In the genomic region with DNA sequence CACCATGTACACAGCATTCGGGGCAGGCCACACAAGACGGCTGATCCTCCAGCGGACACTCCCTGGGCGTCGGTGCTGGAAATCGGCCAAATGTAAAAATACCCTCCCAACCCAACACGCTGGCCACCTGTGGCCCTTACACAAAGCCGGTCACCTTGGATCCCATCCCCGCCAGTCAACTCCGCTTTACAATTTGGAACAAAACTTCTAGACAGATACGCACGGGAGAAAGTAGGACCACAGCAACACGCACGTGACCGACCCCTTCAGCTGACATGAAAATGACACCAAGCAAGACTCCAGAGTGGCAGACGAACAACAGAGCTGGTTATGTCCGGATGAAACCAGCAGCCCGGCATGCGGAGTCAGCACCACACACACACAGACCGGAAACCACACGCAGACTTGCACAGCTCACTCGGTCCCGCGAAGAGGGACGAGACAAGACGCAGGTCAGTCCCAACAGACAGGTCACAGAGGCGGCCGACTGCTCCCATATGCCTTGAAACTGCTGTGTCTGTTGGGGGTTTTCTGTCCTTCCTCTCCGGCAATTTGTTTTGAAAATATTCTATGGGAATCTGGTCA, we compare ENCODE assay signal across 13 cellular contexts.
DNase-seq lines count a peak whose midpoint lies in the region; ATAC-seq, FAIRE-seq and TF ChIP-seq lines count a peak whose summit lies in the region.
"Had no signal": no experiment of that assay in that cellular context is flagged by ENCODE, and none has a peak within 500 bp of the region (broad histone marks: within the 10 kb centered on the region; RNA-seq: fewer than 3 reads in every experiment).

No MANE protein-coding gene starts in this region.

- H3K9me3 ChIP-seq in suprapubic skin (no peaks in the 10 kb centered on the region), T-helper 17 cell (ENCODE audit: control insufficient read depth, low read length, poor library complexity, severe bottlenecking) (no peaks in the 10 kb centered on the region)
- H3K9me3 ChIP-seq: BE2C, breast epithelium, left lung had no signal

- H3K4me3 ChIP-seq in suprapubic skin = no peak overlapping the region
- H3K4me3 ChIP-seq: breast epithelium, left lung had no signal

- no peaks in the 10 kb centered on the region for H3K36me3 ChIP-seq in suprapubic skin
- H3K36me3 ChIP-seq: BE2C, breast epithelium, left lung had no signal

- H3K27ac Mint-ChIP-seq in activated CD8-positive, alpha-beta T cell treated with anti-CD3 and anti-CD28 coated beads for 36 hours = no peak overlapping the region
- H3K27ac Mint-ChIP-seq in T-helper 17 cell = no peak overlapping the region

- CTCF ChIA-PET in activated CD8-positive, alpha-beta T cell treated with anti-CD3 and anti-CD28 coated beads for 36 hours (lab: Charles Lee) = no interaction called here

- peaks cover 13% of the 10 kb centered on the region for H3K27me3 ChIP-seq in suprapubic skin
- H3K27me3 ChIP-seq: breast epithelium, left lung had no signal

- no peaks in the 10 kb centered on the region for H3K4me1 Mint-ChIP-seq in activated CD8-positive, alpha-beta T cell treated with anti-CD3 and anti-CD28 coated beads for 36 hours (ENCODE audit: low read depth)
- H3K4me1 Mint-ChIP-seq in T-helper 17 cell = no peaks in the 10 kb centered on the region

- peak; percentile 13 for FAIRE-seq in HTR-8/SVneo (lab: Jason Lieb, UNC)

- H3K36me3 Mint-ChIP-seq in activated CD8-positive, alpha-beta T cell treated with anti-CD3 and anti-CD28 coated beads for 36 hours (ENCODE audit: low read depth) = peaks cover 1% of the 10 kb centered on the region
- H3K36me3 Mint-ChIP-seq in T-helper 17 cell (ENCODE audit: low read depth) = no peaks in the 10 kb centered on the region

- TF ChIP-seq EP300 in suprapubic skin (IDR thresholded peaks at IDR 0.05) = no peak

- no peak overlapping the region for H3K27ac ChIP-seq in suprapubic skin
- H3K27ac ChIP-seq: breast epithelium, left lung had no signal

- DNase-seq in HTR-8/SVneo (ENCODE audit: insufficient read length, low spot score) (no peak), RPMI8226 (peak; percentile 94), hepatic stellate cell (ENCODE audit: low spot score) (peak; percentile 69), renal cortical epithelial cell (ENCODE audit: low read depth) (peak; percentile 12), suprapubic skin (ENCODE audit: low spot score in 2 of 2) (no peak), T-helper 17 cell (no peak)
- no peak for DNase-seq in activated CD8-positive, alpha-beta T cell treated with anti-CD3 and anti-CD28 coated beads for 36 hours
- DNase-seq: activated naive CD4-positive, alpha-beta T cell treated with anti-CD3 and anti-CD28 coated beads, Interleukin-2, amount 50 U/mL, for 16 hours; BE2C; DMS 273 treated with DMSO at 0.1 percent for 48 hours; Right ventricle myocardium superior had no signal

- H3K4me3 Mint-ChIP-seq in activated CD8-positive, alpha-beta T cell treated with anti-CD3 and anti-CD28 coated beads for 36 hours = no peak overlapping the region
- H3K4me3 Mint-ChIP-seq in T-helper 17 cell = no peak overlapping the region

- no peaks in the 10 kb centered on the region for H3K9me3 Mint-ChIP-seq in activated CD8-positive, alpha-beta T cell treated with anti-CD3 and anti-CD28 coated beads for 36 hours

- no peak for TF ChIP-seq CTCF in suprapubic skin (IDR thresholded peaks at IDR 0.05)
- TF ChIP-seq CTCF in activated CD8-positive, alpha-beta T cell treated with anti-CD3 and anti-CD28 coated beads for 36 hours (IDR thresholded peaks at IDR 0.05) = no peak

- H3K27me3 Mint-ChIP-seq in activated CD8-positive, alpha-beta T cell treated with anti-CD3 and anti-CD28 coated beads for 36 hours = peaks cover 2% of the 10 kb centered on the region
- H3K27me3 Mint-ChIP-seq in T-helper 17 cell = peaks cover 6% of the 10 kb centered on the region

- no peaks in the 10 kb centered on the region for H3K4me1 ChIP-seq in suprapubic skin
- H3K4me1 ChIP-seq: BE2C, left lung had no signal

- ATAC-seq in activated CD8-positive, alpha-beta T cell treated with anti-CD3 and anti-CD28 coated beads for 36 hours = no peak
- ATAC-seq in T-helper 17 cell = no peak
- ATAC-seq: left lung had no signal

- WGBS in suprapubic skin = 58% methylated on average over 23 of the region's 29 CpGs

- POLR2A ChIA-PET in activated CD8-positive, alpha-beta T cell treated with anti-CD3 and anti-CD28 coated beads for 36 hours (lab: Charles Lee) = no interaction called here

- intact Hi-C loops in activated CD8-positive, alpha-beta T cell treated with anti-CD3 and anti-CD28 coated beads for 36 hours (cut with micrococcal nuclease) = no loop called here

- no peak for TF ChIP-seq POLR2A in suprapubic skin (IDR thresholded peaks at IDR 0.05)

Comparison
In these comparisons a context has a peak if more than half of its experiments do, and no peak if none do; other contexts are left out.
1. DNase-seq: peak in RPMI8226 (single experiment), hepatic stellate cell (single experiment) and renal cortical epithelial cell (single experiment); none in HTR-8/SVneo (single experiment), suprapubic skin (0 of 2), activated CD8-positive, alpha-beta T cell treated with anti-CD3 and anti-CD28 coated beads for 36 hours (single experiment) and T-helper 17 cell (0 of 3).